8 cellular contexts compared by ENCODE assay signal in the genomic region with DNA sequence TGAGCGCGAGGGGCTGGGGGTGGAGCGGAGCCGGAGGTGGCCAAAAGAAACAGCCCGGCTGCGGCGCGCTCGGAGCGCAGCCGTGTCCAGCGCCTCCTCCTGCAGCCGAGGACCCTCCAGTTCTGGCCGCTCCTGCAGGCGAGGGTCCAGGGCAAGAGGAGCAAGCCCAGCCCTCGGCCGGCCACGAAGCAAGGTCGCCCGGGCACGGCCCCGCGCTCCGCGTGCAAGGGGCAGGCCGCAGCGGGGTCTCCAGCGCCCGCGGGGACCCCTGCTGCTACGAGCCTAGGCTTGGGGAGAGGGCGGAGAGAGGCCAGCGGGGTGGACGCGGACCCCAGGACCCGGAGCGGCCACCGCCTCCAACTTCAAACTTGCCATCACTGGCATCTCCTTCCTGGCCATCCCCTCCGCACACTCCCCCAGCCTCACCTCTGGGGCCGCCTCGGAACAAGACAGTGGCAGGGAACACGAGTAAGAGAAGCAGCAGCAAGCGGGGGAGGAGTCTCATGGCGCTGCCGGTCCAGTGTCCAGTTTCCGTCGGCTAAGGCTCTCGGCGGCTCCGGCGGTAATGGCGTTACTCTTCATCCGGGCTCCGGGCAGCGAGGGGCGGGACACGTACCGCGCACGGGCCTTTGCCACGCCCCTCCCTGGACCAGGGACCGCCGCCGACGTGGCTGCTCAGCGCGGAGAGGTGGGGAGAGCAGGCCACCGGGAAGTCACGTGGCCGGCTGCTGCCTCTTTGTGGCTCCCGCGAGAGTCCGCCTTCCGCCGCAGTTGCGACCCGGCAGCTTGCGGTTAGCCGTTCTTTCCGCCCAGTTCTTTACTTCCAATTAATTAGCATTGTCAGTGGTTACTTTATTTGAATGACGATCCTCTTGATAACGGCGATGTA. TPM values are rescaled to one million over a fixed set of nuclear protein-coding genes. Genes with fewer than 3 reads are reported as not detected.
DNase-seq lines count a peak whose midpoint lies in the region; TF ChIP-seq lines count a peak whose summit lies in the region.

Gene SSR1 (minus strand): TSS at position 584 of the 889 bp plus-strand sequence. CDS start 79 bp downstream, at position 505.

- DNase-seq in CMK (ENCODE audit: low read depth) (peak; percentile 92), GM20000 (ENCODE audit: low spot score) (peak; percentile 100), HT-29 (ENCODE audit: low spot score) (peak; percentile 96), NOMO-1 (lab: John Stamatoyannopoulos, UW; ENCODE audit: unreplicated experiment in 2 of 2) (peak; percentile 99), lung microvascular endothelial cell (ENCODE audit: low read depth in 2 of 2) (peak; percentile 97 to 98)
- DNase-seq in effector memory CD4-positive, alpha-beta T cell = peak; percentile 84 to 90 (median 85)
- DNase-seq in stimulated activated CD4-positive, alpha-beta T cell treated with anti-CD3 and anti-CD28 coated beads, TNF-alpha, amount 100 ng/mL, for 48 hours (ENCODE audit: low read depth in 3 of 3) = peak; percentile 90 to 95 (median 91)

- no peaks in the 10 kb centered on the region for H3K4me1 ChIP-seq in effector memory CD4-positive, alpha-beta T cell (ENCODE audit: control insufficient read depth, insufficient read depth, low read length, poor library complexity, severe bottlenecking)

- H3K36me3 ChIP-seq in effector memory CD4-positive, alpha-beta T cell (ENCODE audit: control insufficient read depth, insufficient read depth, low read length) = peaks cover 20% of the 10 kb centered on the region

- POLR2A ChIA-PET in activated CD8-positive, alpha-beta memory T cell treated with anti-CD3 and anti-CD28 coated beads for 36 hours (lab: Charles Lee) = interaction anchor here (3.2 kb wide), 1 partner anchor 76 kb away, joined by 8 read pairs; the partner anchor contains the start of genes CAGE1 and RIOK1

- peak within 1 kb of the TSS; percentile 78 for H3K27ac ChIP-seq in effector memory CD4-positive, alpha-beta T cell (ENCODE audit: insufficient read depth, low read length, poor library complexity, severe bottlenecking)

- no peak for TF ChIP-seq CTCF in GM20000 (IDR thresholded peaks at IDR 0.05; ENCODE audit: extremely low read depth, missing control alignments)

- CTCF ChIA-PET in activated CD8-positive, alpha-beta memory T cell treated with anti-CD3 and anti-CD28 coated beads for 36 hours (lab: Charles Lee) = interaction anchor here (0.7 to 1.9 kb wide), 2 partner anchors 77 to 93 kb away, joined by 3 to 8 read pairs; partner anchors contain the start of genes CAGE1 and RIOK1

- H3K27me3 ChIP-seq in effector memory CD4-positive, alpha-beta T cell (replicated peaks; ENCODE audit: control insufficient read depth, insufficient read depth, low read length, poor library complexity, severe bottlenecking) = no peaks in the 10 kb centered on the region

- H3K9me3 ChIP-seq in effector memory CD4-positive, alpha-beta T cell (ENCODE audit: control insufficient read depth, low read length) = no peaks in the 10 kb centered on the region

- H3K4me3 ChIP-seq in effector memory CD4-positive, alpha-beta T cell (ENCODE audit: insufficient read depth, low read depth, low read length, poor library complexity, severe bottlenecking) = peak within 1 kb of the TSS; percentile 98

RNA-seq across cellular contexts. Expression of gene SSR1, which starts in this region (rescaled TPM):
- total RNA-seq in HT-29 (2014; rRNA removed; shearing (Covaris generic)) = 33.4 and 34.6 TPM in 2 replicates
- 100 to 1,000 TPM; 160 to 161 TPM for total RNA-seq in activated CD8-positive, alpha-beta memory T cell treated with anti-CD3 and anti-CD28 coated beads for 36 hours
- total RNA-seq in lung microvascular endothelial cell = 29.9 and 33.9 TPM in 2 replicates

Comparison
In these comparisons a context has a peak if more than half of its experiments do, and no peak if none do; other contexts are left out.
1. Peak in every context shown above with its lines: DNase-seq, H3K4me3 ChIP-seq and H3K27ac ChIP-seq.